ENCODE assay signal across 8 cellular contexts in genomic region chr22:38505595-38506117, GRCh38. TPM values are rescaled to one million over a fixed set of nuclear protein-coding genes. Genes with fewer than 3 reads are reported as not detected.
DNase-seq lines count a peak whose midpoint lies in the region; ATAC-seq and TF ChIP-seq lines count a peak whose summit lies in the region.

No MANE protein-coding gene starts in this region.

- H3K4me1 Mint-ChIP-seq in activated T-cell treated with anti-CD3 and anti-CD28 coated beads, Interleukin-2, amount 50 U/mL, for 72 hours (ENCODE audit: low read depth), result peaks cover 55% of the 10 kb centered on the region
- H3K4me1 Mint-ChIP-seq in naive thymus-derived CD4-positive, alpha-beta T cell, result peaks cover 44 to 62% (median 53%) of the 10 kb centered on the region in 7 donors

- peak overlapping the region; percentile 88 for H3K4me3 ChIP-seq in naive thymus-derived CD4-positive, alpha-beta T cell (ENCODE audit: low read length)

- CTCF ChIA-PET in HEK293T (lab: Yijun Ruan, JAX), result no interaction called here
- CTCF ChIA-PET in naive thymus-derived CD4-positive, alpha-beta T cell (lab: Charles Lee), result no interaction called here

- H3K27ac Mint-ChIP-seq in activated T-cell treated with anti-CD3 and anti-CD28 coated beads, Interleukin-2, amount 50 U/mL, for 72 hours, result peak overlapping the region; percentile 100
- H3K27ac Mint-ChIP-seq in naive thymus-derived CD4-positive, alpha-beta T cell, result peak overlapping the region; percentile 100

- DNase-seq in DMS79 (lab: John Stamatoyannopoulos, UW), result peak; percentile 23
- DNase-seq in DMS79 treated with DMSO at 0.1 percent for 48 hours (lab: John Stamatoyannopoulos, UW), result no peak
- DNase-seq in HEK293T (ENCODE audit: extremely low spot score), result peak; percentile 69
- peak; percentile 45 for DNase-seq in NCI-H1092 (lab: John Stamatoyannopoulos, UW)
- DNase-seq in activated T-cell treated with anti-CD3 and anti-CD28 coated beads, Interleukin-2, amount 50 U/mL, for 72 hours, result peak; percentile 56 to 59
- peak; percentile 78 for DNase-seq in fibroblast of gingiva (ENCODE audit: low read depth)
- DNase-seq in naive thymus-derived CD4-positive, alpha-beta T cell, result peak in 3 of 9 donors; percentile 60 to 74 (median 60)
- DNase-seq in stimulated activated naive CD4-positive, alpha-beta T cell treated with Interleukin-2 at 50 U/mL for 16 hours (lab: John Stamatoyannopoulos, UW), result peak; percentile 60

- peak overlapping the region; percentile 100 for H3K4me3 Mint-ChIP-seq in activated T-cell treated with anti-CD3 and anti-CD28 coated beads, Interleukin-2, amount 50 U/mL, for 72 hours
- peak overlapping the region; percentile 92 to 100 (median 99) for H3K4me3 Mint-ChIP-seq in naive thymus-derived CD4-positive, alpha-beta T cell

- POLR2A ChIA-PET in HEK293T (lab: Yijun Ruan, JAX), result no interaction called here
- POLR2A ChIA-PET in naive thymus-derived CD4-positive, alpha-beta T cell (lab: Charles Lee), result no interaction called here

- no peaks in the 10 kb centered on the region for H3K27me3 Mint-ChIP-seq in activated T-cell treated with anti-CD3 and anti-CD28 coated beads, Interleukin-2, amount 50 U/mL, for 72 hours (ENCODE audit: low read depth)
- peaks cover 0 to 4% (median 0%) of the 10 kb centered on the region in 5 donors for H3K27me3 Mint-ChIP-seq in naive thymus-derived CD4-positive, alpha-beta T cell

- H3K4me1 ChIP-seq in naive thymus-derived CD4-positive, alpha-beta T cell (ENCODE audit: control insufficient read depth in 2 of 2, insufficient read depth in 2 of 2, low read length in 2 of 2), result peaks cover 38 to 42% of the 10 kb centered on the region in 2 donors

- intact Hi-C loops in naive thymus-derived CD4-positive, alpha-beta T cell (cut with micrococcal nuclease), result loop anchor here (1.0 to 10.0 kb wide), 19 partner anchors 15 to 737 kb away; partner anchors contain the start of genes CSNK1E (in 2 of the 2), DMC1 (in 2 of the 2), CBY1 (in 1 of the 2) and DNAL4 (in 1 of the 2)

- peaks cover 13 to 40% of the 10 kb centered on the region in 2 donors for H3K36me3 Mint-ChIP-seq in activated T-cell treated with anti-CD3 and anti-CD28 coated beads, Interleukin-2, amount 50 U/mL, for 72 hours (ENCODE audit: insufficient read depth in 2 of 2)
- peaks cover 7 to 34% (median 25%) of the 10 kb centered on the region in 5 donors for H3K36me3 Mint-ChIP-seq in naive thymus-derived CD4-positive, alpha-beta T cell

- ATAC-seq in activated T-cell treated with anti-CD3 and anti-CD28 coated beads, Interleukin-2, amount 50 U/mL, for 72 hours (replicated peaks in 1 of 2), result peak; percentile 39 to 48
- peak; percentile 23 for ATAC-seq in naive thymus-derived CD4-positive, alpha-beta T cell

- peak overlapping the region; percentile 100 for H3K27ac ChIP-seq in naive thymus-derived CD4-positive, alpha-beta T cell (ENCODE audit: low read depth, low read length)

- peaks cover 0 to 15% (median 4%) of the 10 kb centered on the region in 3 experiments for H3K36me3 ChIP-seq in naive thymus-derived CD4-positive, alpha-beta T cell (ENCODE audit: control insufficient read depth in 2 of 3, insufficient read depth in 3 of 3, low read length in 3 of 3)

- peaks cover 0 to 2% of the 10 kb centered on the region in 2 donors for H3K9me3 Mint-ChIP-seq in activated T-cell treated with anti-CD3 and anti-CD28 coated beads, Interleukin-2, amount 50 U/mL, for 72 hours
- peaks cover 0 to 8% (median 0%) of the 10 kb centered on the region in 11 donors for H3K9me3 Mint-ChIP-seq in naive thymus-derived CD4-positive, alpha-beta T cell

- H3K9me3 ChIP-seq in naive thymus-derived CD4-positive, alpha-beta T cell (ENCODE audit: control insufficient read depth in 2 of 3, low read length in 3 of 3), result no peaks in the 10 kb centered on the region

- H3K27me3 ChIP-seq in naive thymus-derived CD4-positive, alpha-beta T cell (ENCODE audit: control insufficient read depth in 2 of 2, insufficient read depth in 2 of 2, low read length in 2 of 2), result no peaks in the 10 kb centered on the region

TF ChIP-seq in HEK293T, 16 proteins besides CTCF, POLR2A, EP300 and RAD21:
- no peak for TF ChIP-seq L3MBTL2 (conservative IDR thresholded peaks at IDR 0.05)
- no peak for TF ChIP-seq TARDBP (IDR thresholded peaks at IDR 0.05)
- TF ChIP-seq SP1 (IDR thresholded peaks at IDR 0.05), result no peak
- TF ChIP-seq SUZ12 (IDR thresholded peaks at IDR 0.05), result no peak
- no peak for TF ChIP-seq ELF4 (IDR thresholded peaks at IDR 0.05)
- TF ChIP-seq FOXA1 (IDR thresholded peaks at IDR 0.05), result no peak
- no peak for TF ChIP-seq ZNF384 (IDR thresholded peaks at IDR 0.05)
- no peak for TF ChIP-seq LEF1 (IDR thresholded peaks at IDR 0.05; ENCODE audit: borderline replicate concordance)
- TF ChIP-seq CTBP1 (IDR thresholded peaks at IDR 0.05; ENCODE audit: borderline replicate concordance), result no peak
- TF ChIP-seq NFRKB (IDR thresholded peaks at IDR 0.05), result no peak
- TF ChIP-seq ARNT (IDR thresholded peaks at IDR 0.05), result no peak
- TF ChIP-seq, protein P1, sequence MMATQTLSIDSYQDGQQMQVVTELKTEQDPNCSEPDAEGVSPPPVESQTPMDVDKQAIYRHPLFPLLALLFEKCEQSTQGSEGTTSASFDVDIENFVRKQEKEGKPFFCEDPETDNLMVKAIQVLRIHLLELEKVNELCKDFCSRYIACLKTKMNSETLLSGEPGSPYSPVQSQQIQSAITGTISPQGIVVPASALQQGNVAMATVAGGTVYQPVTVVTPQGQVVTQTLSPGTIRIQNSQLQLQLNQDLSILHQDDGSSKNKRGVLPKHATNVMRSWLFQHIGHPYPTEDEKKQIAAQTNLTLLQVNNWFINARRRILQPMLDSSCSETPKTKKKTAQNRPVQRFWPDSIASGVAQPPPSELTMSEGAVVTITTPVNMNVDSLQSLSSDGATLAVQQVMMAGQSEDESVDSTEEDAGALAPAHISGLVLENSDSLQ (IDR thresholded peaks at IDR 0.05), result no peak
TF ChIP-seq in HEK293T: peak in this region for 0.

RNA-seq across cellular contexts. Expression of gene DDX17, which starts 0.5 kb away (rescaled TPM):
- 100 to 1,000 TPM; 374 to 431 TPM for total RNA-seq in activated T-cell treated with anti-CD3 and anti-CD28 coated beads, Interleukin-2, amount 50 U/mL, for 72 hours
- total RNA-seq in naive thymus-derived CD4-positive, alpha-beta T cell, result 1,000 to 10,000 TPM in 2 of 5 experiments, 100 to 1,000 TPM in 3; 478 to 1,097 (median 684) TPM
- polyA plus RNA-seq in naive thymus-derived CD4-positive, alpha-beta T cell, result 10 to 100 TPM; 37.7 to 43.4 TPM

RNA-seq across cellular contexts. Expression of gene KDELR3, which starts 37.8 kb away (rescaled TPM):
- under 1 TPM; 0.31 to 0.37 TPM for total RNA-seq in activated T-cell treated with anti-CD3 and anti-CD28 coated beads, Interleukin-2, amount 50 U/mL, for 72 hours
- under 1 TPM in 1 of 5 experiments, not detected in 4; 0.80 TPM for total RNA-seq in naive thymus-derived CD4-positive, alpha-beta T cell
- not detected for polyA plus RNA-seq in naive thymus-derived CD4-positive, alpha-beta T cell

RNA-seq across cellular contexts. Expression of gene KCNJ4, which starts 50.7 kb away (rescaled TPM):
- not detected for total RNA-seq in activated T-cell treated with anti-CD3 and anti-CD28 coated beads, Interleukin-2, amount 50 U/mL, for 72 hours
- not detected for total RNA-seq in naive thymus-derived CD4-positive, alpha-beta T cell
- not detected for polyA plus RNA-seq in naive thymus-derived CD4-positive, alpha-beta T cell
